In genomic region chr13:93249259-93249917, GRCh38 we compare ENCODE assay signal across 11 cellular contexts. TPM values are rescaled to one million over a fixed set of nuclear protein-coding genes. Genes with fewer than 3 reads are reported as not detected.
DNase-seq lines count a peak whose midpoint lies in the region; ATAC-seq and TF ChIP-seq lines count a peak whose summit lies in the region.
"Had no signal": no experiment of that assay in that cellular context is flagged by ENCODE, and none has a peak within 500 bp of the region (broad histone marks: within the 10 kb centered on the region; RNA-seq: fewer than 3 reads in every experiment).

No MANE protein-coding gene starts in this region.

- ATAC-seq in left colon = no peak
- ATAC-seq: gastrocnemius medialis had no signal

- H3K4me3 ChIP-seq in coronary artery (peak overlapping the region; percentile 40), WERI-Rb-1 (ENCODE audit: low read depth, low read length) (no peak overlapping the region)
- H3K4me3 ChIP-seq: gastrocnemius medialis, pancreas had no signal

- peak; percentile 77 for DNase-seq in Daoy (ENCODE audit: low read depth)
- DNase-seq in MV-4-11 (lab: John Stamatoyannopoulos, UW) = peak; percentile 13
- no peak for DNase-seq in coronary artery (ENCODE audit: low spot score)
- peak; percentile 56 for DNase-seq in myocyte (ENCODE audit: low read depth)
- no peak for DNase-seq in NCI-H1417 (lab: John Stamatoyannopoulos, UW)
- DNase-seq in WERI-Rb-1 = no peak
- DNase-seq in left colon = no peak
- DNase-seq in DMS114 treated with DMSO at 0.1 percent for 48 hours (lab: John Stamatoyannopoulos, UW; ENCODE audit: unreplicated experiment) = no peak
- DNase-seq: activated gamma-delta T cell treated with Interleukin-2 at 50 U/mL for 16 hours, gastrocnemius medialis had no signal

- H3K9me3 ChIP-seq in WERI-Rb-1 (ENCODE audit: severe bottlenecking) = no peaks in the 10 kb centered on the region
- H3K9me3 ChIP-seq: gastrocnemius medialis, pancreas had no signal

- H3K36me3 ChIP-seq in WERI-Rb-1 = peaks cover 18% of the 10 kb centered on the region
- H3K36me3 ChIP-seq: gastrocnemius medialis, pancreas had no signal

- intact Hi-C loops in left colon (cut with DNase I, micrococcal nuclease) = no loop called here

- no peak for TF ChIP-seq CTCF in coronary artery (IDR thresholded peaks at IDR 0.05)
- TF ChIP-seq CTCF in WERI-Rb-1 (IDR thresholded peaks at IDR 0.05; ENCODE audit: low read depth, low read length) = no peak

- H3K27ac ChIP-seq in coronary artery (peak overlapping the region in 1 of 2 donors; percentile 70), WERI-Rb-1 (no peak overlapping the region)
- H3K27ac ChIP-seq: gastrocnemius medialis, pancreas had no signal

- H3K27me3 ChIP-seq in WERI-Rb-1 (ENCODE audit: insufficient read depth, low read depth, severe bottlenecking) = no peaks in the 10 kb centered on the region
- H3K27me3 ChIP-seq: gastrocnemius medialis, pancreas had no signal

RNA-seq across cellular contexts. Expression of gene GPC6, which starts 22.8 kb away (rescaled TPM):
- 1.1 and 1.7 TPM in 2 replicates for total RNA-seq in Daoy (2014; rRNA removed; shearing (Covaris generic))
- total RNA-seq in myocyte = 20.0 and 20.1 TPM in 2 replicates
- polyA plus RNA-seq in myocyte (2012) = 10.0 TPM
- 1 to 10 TPM; 2.5 to 5.2 TPM for total RNA-seq in left colon

Comparison
In these comparisons a context has a peak if more than half of its experiments do, and no peak if none do; other contexts are left out.
1. DNase-seq: peak in Daoy (single experiment), MV-4-11 (single experiment) and myocyte (single experiment); none in coronary artery (single experiment), NCI-H1417 (0 of 3), WERI-Rb-1 (single experiment), left colon (0 of 2) and DMS114 treated with DMSO at 0.1 percent for 48 hours (single experiment).